ENCODE assay signal across 8 cellular contexts in genomic region chr20:45798935-45799642, GRCh38. TPM values are rescaled to one million over a fixed set of nuclear protein-coding genes. Genes with fewer than 3 reads are reported as not detected.
DNase-seq lines count a peak whose midpoint lies in the region; ATAC-seq, FAIRE-seq and TF ChIP-seq lines count a peak whose summit lies in the region.

No MANE protein-coding gene starts in this region.

- H3K4me1 ChIP-seq in ACC112 (ENCODE audit: control insufficient read depth, insufficient read depth, low read length, unreplicated experiment) (no peaks in the 10 kb centered on the region), keratinocyte (ENCODE audit: control insufficient read depth, extremely low read depth, insufficient read depth, low read length) (no peaks in the 10 kb centered on the region)

- H3K4me3 ChIP-seq in ACC112 (ENCODE audit: low read depth, low read length) (no peak overlapping the region), brain microvascular endothelial cell (ENCODE audit: low read depth, low read length) (no peak overlapping the region), keratinocyte (ENCODE audit: control insufficient read depth in 2 of 3, extremely low read depth in 1 of 3, insufficient read depth in 2 of 3, low read depth in 1 of 3, low read length in 3 of 3) (no peak overlapping the region)

- H3K9me3 ChIP-seq in keratinocyte (ENCODE audit: control insufficient read depth, low read depth, low read length) = no peaks in the 10 kb centered on the region

- H3K9ac ChIP-seq in keratinocyte (ENCODE audit: control insufficient read depth, extremely low read depth, insufficient read depth, low read length) = no peak overlapping the region

- ATAC-seq in GM18907 (IDR thresholded peaks at IDR 0.05; ENCODE audit: unreplicated experiment) = no peak

- H3K27me3 ChIP-seq in ACC112 (ENCODE audit: insufficient read depth, low read length) (no peaks in the 10 kb centered on the region), brain microvascular endothelial cell (replicated peaks) (no peaks in the 10 kb centered on the region), keratinocyte (ENCODE audit: control insufficient read depth, extremely low read depth, insufficient read depth, low read length) (no peaks in the 10 kb centered on the region)

- H4K20me1 ChIP-seq in keratinocyte (ENCODE audit: control insufficient read depth, extremely low read depth, insufficient read depth, low read length) = no peaks in the 10 kb centered on the region

- H3K36me3 ChIP-seq in ACC112 (ENCODE audit: insufficient read depth, low read length) (peaks cover 26% of the 10 kb centered on the region), brain microvascular endothelial cell (replicated peaks) (peaks cover 59% of the 10 kb centered on the region), keratinocyte (ENCODE audit: control insufficient read depth in 2 of 2, extremely low read depth in 1 of 2, insufficient read depth in 2 of 2, low read length in 2 of 2) (peaks cover 27 to 35% of the 10 kb centered on the region in 2 experiments)

- peak; percentile 40 for FAIRE-seq in GM19239 (lab: Jason Lieb, UNC)
- FAIRE-seq in keratinocyte (lab: Jason Lieb, UNC) = peak; percentile 62

- H3K4me2 ChIP-seq in keratinocyte (ENCODE audit: control insufficient read depth, extremely low read depth, insufficient read depth, low read depth, low read length) = no peak overlapping the region

- dilution Hi-C loops in keratinocyte (cut with MboI; ENCODE audit: extremely low pct_ligation_motif_present, low sequenced_read_pairs) = no loop called here

- TF ChIP-seq CTCF in brain microvascular endothelial cell (IDR thresholded peaks at IDR 0.05; ENCODE audit: low read depth, low read length, missing control alignments) (peak; percentile 83), keratinocyte (optimal IDR thresholded peaks at IDR 0.05 in 1 of 3, IDR thresholded peaks at IDR 0.05 in 1 of 3, conservative IDR thresholded peaks at IDR 0.05 in 1 of 3; ENCODE audit: extremely low read depth in 1 of 3, insufficient read depth in 2 of 3, low read length in 3 of 3) (peak; percentile 83 to 85 (median 84))

- H3K27ac ChIP-seq in ACC112 (ENCODE audit: low read depth, low read length) = peak overlapping the region; percentile 8; the same call in 1 of the 2 replicates
- no peak overlapping the region for H3K27ac ChIP-seq in brain microvascular endothelial cell
- H3K27ac ChIP-seq in keratinocyte (ENCODE audit: control insufficient read depth, insufficient read depth, low read length) = no peak overlapping the region

- H3K9me1 ChIP-seq in keratinocyte (ENCODE audit: control insufficient read depth, extremely low read depth, insufficient read depth, low read length) = no peaks in the 10 kb centered on the region

- H2AFZ ChIP-seq in ACC112 (ENCODE audit: low read length, unreplicated experiment) = no peak overlapping the region
- no peak overlapping the region for H2AFZ ChIP-seq in keratinocyte (ENCODE audit: control insufficient read depth, low read length)

- in situ Hi-C loops in brain microvascular endothelial cell (cut with HindIII; ENCODE audit: low pct_ligation_motif_present, low sequenced_read_pairs) = no loop called here

- DNase-seq in GM19239 (ENCODE audit: insufficient read length, low spot score) (peak; percentile 37), NCI-H2107 (lab: John Stamatoyannopoulos, UW) (peak; percentile 22), UCSD-AML1 (lab: John Stamatoyannopoulos, UW; ENCODE audit: unreplicated experiment) (peak; percentile 63), brain microvascular endothelial cell (peak; percentile 53), keratinocyte (ENCODE audit: low read depth, low spot score) (no peak)
- DNase-seq in stimulated activated CD4-positive, alpha-beta T cell treated with anti-CD3 and anti-CD28 coated beads, Interleukin-4, amount 100 ng/mL, for 4 hours = peak; percentile 43 to 54

- no peaks in the 10 kb centered on the region for H3K79me2 ChIP-seq in ACC112 (ENCODE audit: control insufficient read depth, insufficient read depth, low read length, unreplicated experiment)
- H3K79me2 ChIP-seq in keratinocyte (ENCODE audit: control insufficient read depth, insufficient read depth, low read length) = no peaks in the 10 kb centered on the region

RNA-seq across cellular contexts. Expression of gene DNTTIP1, which starts 7.3 kb away (rescaled TPM):
- 24.9 to 43.3 TPM (median 36.1 TPM) in 3 replicates for polyA plus RNA-seq in keratinocyte
- 20.4 TPM for polyA plus RNA-seq in keratinocyte (2011; ENCODE audit: low read depth)
- 21.3 and 26.4 TPM in 2 replicates for polyA plus RNA-seq in keratinocyte (2011; cell fraction: cytosol; rRNA removed)
- polyA plus RNA-seq in keratinocyte (2011; cell fraction: nucleus; rRNA removed) = 25.1 and 28.9 TPM in 2 replicates
- 21.7 and 32.9 TPM in 2 replicates for polyA plus RNA-seq in keratinocyte (2012; ENCODE audit: low replicate concordance)
- 11.3 to 24.8 TPM (median 14.8 TPM) in 3 replicates for polyA minus RNA-seq in keratinocyte
- polyA minus RNA-seq in keratinocyte (2011; cell fraction: cytosol; rRNA and poly(A)+ RNA removed) = 13.4 TPM
- polyA minus RNA-seq in keratinocyte (2011; cell fraction: nucleus; rRNA and poly(A)+ RNA removed) = 7.4 and 10.1 TPM in 2 replicates

RNA-seq across cellular contexts. Expression of gene WFDC3, which starts 7.4 kb away (rescaled TPM):
- polyA plus RNA-seq in keratinocyte = 0.58 to 1.5 TPM (median 1.0 TPM) in 3 replicates
- polyA plus RNA-seq in keratinocyte (2011; ENCODE audit: low read depth) = not detected
- polyA plus RNA-seq in keratinocyte (2011; cell fraction: cytosol; rRNA removed) = 0.81 and 1.2 TPM in 2 replicates
- 0.28 and 0.67 TPM in 2 replicates for polyA plus RNA-seq in keratinocyte (2011; cell fraction: nucleus; rRNA removed)
- 0.17 and 3.6 TPM in 2 replicates for polyA plus RNA-seq in keratinocyte (2012; ENCODE audit: low replicate concordance)
- polyA minus RNA-seq in keratinocyte = 0.99 to 1.4 TPM in 2 of 3 replicates, not detected in the other
- not detected for polyA minus RNA-seq in keratinocyte (2011; cell fraction: cytosol; rRNA and poly(A)+ RNA removed)
- polyA minus RNA-seq in keratinocyte (2011; cell fraction: nucleus; rRNA and poly(A)+ RNA removed) = 0.70 TPM in 1 of 2 replicates, not detected in the other

RNA-seq across cellular contexts. Expression of gene UBE2C, which starts 13.4 kb away (rescaled TPM):
- 9.1 to 69.8 TPM (median 46.6 TPM) in 3 replicates for polyA plus RNA-seq in keratinocyte
- not detected for polyA plus RNA-seq in keratinocyte (2011; ENCODE audit: low read depth)
- 16.0 and 19.1 TPM in 2 replicates for polyA plus RNA-seq in keratinocyte (2011; cell fraction: cytosol; rRNA removed)
- 7.5 and 8.3 TPM in 2 replicates for polyA plus RNA-seq in keratinocyte (2011; cell fraction: nucleus; rRNA removed)
- polyA plus RNA-seq in keratinocyte (2012; ENCODE audit: low replicate concordance) = 0.38 and 49.5 TPM in 2 replicates
- 5.0 to 33.8 TPM (median 27.2 TPM) in 3 replicates for polyA minus RNA-seq in keratinocyte
- 27.8 TPM for polyA minus RNA-seq in keratinocyte (2011; cell fraction: cytosol; rRNA and poly(A)+ RNA removed)
- 5.1 and 9.5 TPM in 2 replicates for polyA minus RNA-seq in keratinocyte (2011; cell fraction: nucleus; rRNA and poly(A)+ RNA removed)

RNA-seq across cellular contexts. Expression of gene TNNC2, which starts 28.0 kb away (rescaled TPM):
- 0.16 TPM in 1 of 3 replicates, not detected in the others for polyA plus RNA-seq in keratinocyte
- polyA plus RNA-seq in keratinocyte (2011; ENCODE audit: low read depth) = 0.92 TPM
- polyA plus RNA-seq in keratinocyte (2011; cell fraction: cytosol; rRNA removed) = not detected in 2 replicates
- 0.57 and 0.66 TPM in 2 replicates for polyA plus RNA-seq in keratinocyte (2011; cell fraction: nucleus; rRNA removed)
- not detected in 2 replicates for polyA plus RNA-seq in keratinocyte (2012; ENCODE audit: low replicate concordance)
- polyA minus RNA-seq in keratinocyte = not detected in 3 replicates
- polyA minus RNA-seq in keratinocyte (2011; cell fraction: cytosol; rRNA and poly(A)+ RNA removed) = not detected
- not detected in 2 replicates for polyA minus RNA-seq in keratinocyte (2011; cell fraction: nucleus; rRNA and poly(A)+ RNA removed)

RNA-seq across cellular contexts. Expression of gene SNX21, which starts 34.5 kb away (rescaled TPM):
- 5.2 to 8.6 TPM (median 6.9 TPM) in 3 replicates for polyA plus RNA-seq in keratinocyte
- 8.5 TPM for polyA plus RNA-seq in keratinocyte (2011; ENCODE audit: low read depth)
- polyA plus RNA-seq in keratinocyte (2011; cell fraction: cytosol; rRNA removed) = 2.9 and 7.1 TPM in 2 replicates
- 7.1 and 11.6 TPM in 2 replicates for polyA plus RNA-seq in keratinocyte (2011; cell fraction: nucleus; rRNA removed)
- polyA plus RNA-seq in keratinocyte (2012; ENCODE audit: low replicate concordance) = 6.6 and 9.9 TPM in 2 replicates
- 3.7 to 5.0 TPM (median 4.0 TPM) in 3 replicates for polyA minus RNA-seq in keratinocyte
- polyA minus RNA-seq in keratinocyte (2011; cell fraction: cytosol; rRNA and poly(A)+ RNA removed) = 18.0 TPM
- polyA minus RNA-seq in keratinocyte (2011; cell fraction: nucleus; rRNA and poly(A)+ RNA removed) = 5.9 and 6.3 TPM in 2 replicates
